1 cellular context compared by ENCODE assay signal in the genomic region with DNA sequence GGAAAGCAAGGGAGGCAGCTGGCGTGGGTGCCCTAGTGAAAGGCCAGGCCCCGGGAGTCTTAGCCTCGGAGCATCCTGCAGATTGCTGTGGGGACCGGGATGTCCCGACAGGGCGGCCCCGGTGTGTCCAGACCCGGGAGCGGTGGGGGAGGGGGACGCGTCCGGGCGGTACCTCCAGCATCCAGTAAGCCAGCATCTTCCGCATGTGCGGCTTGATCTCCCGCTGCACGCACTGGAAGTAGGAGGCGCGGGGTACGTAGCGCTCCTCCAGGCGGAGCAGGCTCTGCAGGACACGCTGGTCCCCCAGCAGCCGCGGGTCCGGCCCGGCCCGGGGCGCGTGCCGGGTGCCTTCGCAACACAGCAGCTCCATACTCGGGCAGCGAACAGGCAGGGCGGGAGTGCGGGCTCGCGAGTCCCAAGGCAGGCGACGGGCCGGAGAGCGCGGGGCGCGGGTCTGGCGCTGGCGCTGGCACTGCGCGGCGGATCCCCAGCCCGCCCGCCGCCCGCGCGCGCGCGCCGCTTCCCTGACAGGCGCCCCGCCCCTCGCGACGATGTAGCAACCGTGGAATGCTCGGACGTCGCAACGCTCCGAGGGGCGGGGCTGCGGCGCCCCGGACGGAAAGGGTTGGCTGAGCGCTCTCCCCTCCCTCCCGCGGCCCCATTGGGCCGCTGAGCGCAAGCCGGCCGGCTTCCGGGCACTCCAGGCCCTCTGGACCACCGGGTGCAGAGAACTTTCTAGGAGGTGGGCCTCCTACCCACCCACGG.
A peak's percentile ranks its signal among the peaks of the same experiment; 100 is the strongest.
TF ChIP-seq lines count a peak whose summit lies in the region.

A gene (minus strand): TSS at position 529 of the 765 bp plus-strand sequence. CDS start 159 bp downstream, at position 370.

TF ChIP-seq in HepG2, 621 proteins besides CTCF, POLR2A, EP300 and RAD21 (continued from another document and continues in another):
- TF ChIP-seq, protein P1, sequence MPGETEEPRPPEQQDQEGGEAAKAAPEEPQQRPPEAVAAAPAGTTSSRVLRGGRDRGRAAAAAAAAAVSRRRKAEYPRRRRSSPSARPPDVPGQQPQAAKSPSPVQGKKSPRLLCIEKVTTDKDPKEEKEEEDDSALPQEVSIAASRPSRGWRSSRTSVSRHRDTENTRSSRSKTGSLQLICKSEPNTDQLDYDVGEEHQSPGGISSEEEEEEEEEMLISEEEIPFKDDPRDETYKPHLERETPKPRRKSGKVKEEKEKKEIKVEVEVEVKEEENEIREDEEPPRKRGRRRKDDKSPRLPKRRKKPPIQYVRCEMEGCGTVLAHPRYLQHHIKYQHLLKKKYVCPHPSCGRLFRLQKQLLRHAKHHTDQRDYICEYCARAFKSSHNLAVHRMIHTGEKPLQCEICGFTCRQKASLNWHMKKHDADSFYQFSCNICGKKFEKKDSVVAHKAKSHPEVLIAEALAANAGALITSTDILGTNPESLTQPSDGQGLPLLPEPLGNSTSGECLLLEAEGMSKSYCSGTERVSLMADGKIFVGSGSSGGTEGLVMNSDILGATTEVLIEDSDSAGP (CRISPR knock-in tag; IDR thresholded peaks at IDR 0.05; ENCODE audit: borderline replicate concordance), result peak; percentile 56; the same call in 1 of the 2 replicates
- TF ChIP-seq FOSL2 (CRISPR knock-in tag; IDR thresholded peaks at IDR 0.05), result no peak
- no peak for TF ChIP-seq ZNF33A (CRISPR knock-in tag; IDR thresholded peaks at IDR 0.05; ENCODE audit: borderline replicate concordance)
- peak; percentile 92 for TF ChIP-seq CEBPB (IDR thresholded peaks at IDR 0.05; ENCODE audit: borderline replicate concordance, low read depth, low read length)
- no peak for TF ChIP-seq RARA (CRISPR knock-in tag; IDR thresholded peaks at IDR 0.05)
- TF ChIP-seq, protein P2, sequence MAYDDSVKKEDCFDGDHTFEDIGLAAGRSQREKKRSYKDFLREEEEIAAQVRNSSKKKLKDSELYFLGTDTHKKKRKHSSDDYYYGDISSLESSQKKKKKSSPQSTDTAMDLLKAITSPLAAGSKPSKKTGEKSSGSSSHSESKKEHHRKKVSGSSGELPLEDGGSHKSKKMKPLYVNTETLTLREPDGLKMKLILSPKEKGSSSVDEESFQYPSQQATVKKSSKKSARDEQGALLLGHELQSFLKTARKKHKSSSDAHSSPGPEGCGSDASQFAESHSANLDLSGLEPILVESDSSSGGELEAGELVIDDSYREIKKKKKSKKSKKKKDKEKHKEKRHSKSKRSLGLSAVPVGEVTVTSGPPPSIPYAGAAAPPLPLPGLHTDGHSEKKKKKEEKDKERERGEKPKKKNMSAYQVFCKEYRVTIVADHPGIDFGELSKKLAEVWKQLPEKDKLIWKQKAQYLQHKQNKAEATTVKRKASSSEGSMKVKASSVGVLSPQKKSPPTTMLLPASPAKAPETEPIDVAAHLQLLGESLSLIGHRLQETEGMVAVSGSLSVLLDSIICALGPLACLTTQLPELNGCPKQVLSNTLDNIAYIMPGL (CRISPR knock-in tag; IDR thresholded peaks at IDR 0.05; ENCODE audit: borderline replicate concordance in 1 of 2, low read depth in 1 of 2), result peak; percentile 32 to 79; a peak in 3 of 4 replicates
- TF ChIP-seq SNAI1 (CRISPR knock-in tag; IDR thresholded peaks at IDR 0.05; ENCODE audit: borderline replicate concordance), result no peak
- TF ChIP-seq, protein P3, sequence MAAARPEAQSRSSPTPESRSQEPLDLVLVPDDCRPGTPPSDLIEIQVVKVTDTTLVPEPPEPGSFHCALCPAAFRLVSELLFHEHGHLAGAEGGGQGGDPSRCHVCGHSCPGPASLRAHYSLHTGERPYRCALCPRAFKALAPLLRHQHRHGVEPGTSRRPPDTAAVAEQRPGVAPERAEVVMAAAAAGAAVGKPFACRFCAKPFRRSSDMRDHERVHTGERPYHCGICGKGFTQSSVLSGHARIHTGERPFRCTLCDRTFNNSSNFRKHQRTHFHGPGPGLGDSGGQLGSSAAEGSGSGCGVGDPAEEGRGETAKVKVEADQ (CRISPR knock-in tag; IDR thresholded peaks at IDR 0.05; ENCODE audit: borderline replicate concordance), result peak; percentile 59; the same call in 1 of the 2 replicates
- TF ChIP-seq TOPORS (CRISPR knock-in tag; IDR thresholded peaks at IDR 0.05), result peak; percentile 33; the same call in 1 of the 2 replicates
- TF ChIP-seq ZEB1 (IDR thresholded peaks at IDR 0.05; ENCODE audit: insufficient replicate concordance, low read depth), result no peak
- no peak; the same call in 1 of the 2 replicates for TF ChIP-seq ZNF660 (CRISPR knock-in tag; IDR thresholded peaks at IDR 0.05; ENCODE audit: borderline replicate concordance, low read depth)
- TF ChIP-seq ZNF607 (CRISPR knock-in tag; IDR thresholded peaks at IDR 0.05; ENCODE audit: borderline replicate concordance), result no peak
- TF ChIP-seq ZNF672 (CRISPR knock-in tag; IDR thresholded peaks at IDR 0.05), result no peak
- TF ChIP-seq TCF7L2 (IDR thresholded peaks at IDR 0.05; ENCODE audit: low read depth, low read length), result no peak
- TF ChIP-seq, protein P4, sequence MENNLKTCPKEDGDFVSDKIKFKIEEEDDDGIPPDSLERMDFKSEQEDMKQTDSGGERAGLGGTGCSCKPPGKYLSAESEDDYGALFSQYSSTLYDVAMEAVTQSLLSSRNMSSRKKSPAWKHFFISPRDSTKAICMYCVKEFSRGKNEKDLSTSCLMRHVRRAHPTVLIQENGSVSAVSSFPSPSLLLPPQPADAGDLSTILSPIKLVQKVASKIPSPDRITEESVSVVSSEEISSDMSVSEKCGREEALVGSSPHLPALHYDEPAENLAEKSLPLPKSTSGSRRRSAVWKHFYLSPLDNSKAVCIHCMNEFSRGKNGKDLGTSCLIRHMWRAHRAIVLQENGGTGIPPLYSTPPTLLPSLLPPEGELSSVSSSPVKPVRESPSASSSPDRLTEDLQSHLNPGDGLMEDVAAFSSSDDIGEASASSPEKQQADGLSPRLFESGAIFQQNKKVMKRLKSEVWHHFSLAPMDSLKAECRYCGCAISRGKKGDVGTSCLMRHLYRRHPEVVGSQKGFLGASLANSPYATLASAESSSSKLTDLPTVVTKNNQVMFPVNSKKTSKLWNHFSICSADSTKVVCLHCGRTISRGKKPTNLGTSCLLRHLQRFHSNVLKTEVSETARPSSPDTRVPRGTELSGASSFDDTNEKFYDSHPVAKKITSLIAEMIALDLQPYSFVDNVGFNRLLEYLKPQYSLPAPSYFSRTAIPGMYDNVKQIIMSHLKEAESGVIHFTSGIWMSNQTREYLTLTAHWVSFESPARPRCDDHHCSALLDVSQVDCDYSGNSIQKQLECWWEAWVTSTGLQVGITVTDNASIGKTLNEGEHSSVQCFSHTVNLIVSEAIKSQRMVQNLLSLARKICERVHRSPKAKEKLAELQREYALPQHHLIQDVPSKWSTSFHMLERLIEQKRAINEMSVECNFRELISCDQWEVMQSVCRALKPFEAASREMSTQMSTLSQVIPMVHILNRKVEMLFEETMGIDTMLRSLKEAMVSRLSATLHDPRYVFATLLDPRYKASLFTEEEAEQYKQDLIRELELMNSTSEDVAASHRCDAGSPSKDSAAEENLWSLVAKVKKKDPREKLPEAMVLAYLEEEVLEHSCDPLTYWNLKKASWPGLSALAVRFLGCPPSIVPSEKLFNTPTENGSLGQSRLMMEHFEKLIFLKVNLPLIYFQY (CRISPR knock-in tag; IDR thresholded peaks at IDR 0.05; ENCODE audit: borderline replicate concordance), result peak; percentile 43; the same call in 1 of the 2 replicates
- no peak for TF ChIP-seq FOXM1 (CRISPR knock-in tag; IDR thresholded peaks at IDR 0.05)
- TF ChIP-seq, protein P5, sequence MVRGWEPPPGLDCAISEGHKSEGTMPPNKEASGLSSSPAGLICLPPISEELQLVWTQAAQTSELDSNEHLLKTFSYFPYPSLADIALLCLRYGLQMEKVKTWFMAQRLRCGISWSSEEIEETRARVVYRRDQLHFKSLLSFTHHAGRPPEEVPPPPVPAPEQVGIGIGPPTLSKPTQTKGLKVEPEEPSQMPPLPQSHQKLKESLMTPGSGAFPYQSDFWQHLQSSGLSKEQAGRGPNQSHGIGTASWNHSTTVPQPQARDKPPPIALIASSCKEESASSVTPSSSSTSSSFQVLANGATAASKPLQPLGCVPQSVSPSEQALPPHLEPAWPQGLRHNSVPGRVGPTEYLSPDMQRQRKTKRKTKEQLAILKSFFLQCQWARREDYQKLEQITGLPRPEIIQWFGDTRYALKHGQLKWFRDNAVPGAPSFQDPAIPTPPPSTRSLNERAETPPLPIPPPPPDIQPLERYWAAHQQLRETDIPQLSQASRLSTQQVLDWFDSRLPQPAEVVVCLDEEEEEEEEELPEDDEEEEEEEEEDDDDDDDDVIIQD (CRISPR knock-in tag; IDR thresholded peaks at IDR 0.05; ENCODE audit: low read depth), result no peak
- TF ChIP-seq ZNF670 (CRISPR knock-in tag; IDR thresholded peaks at IDR 0.05; ENCODE audit: borderline replicate concordance), result no peak
- TF ChIP-seq, protein P6, sequence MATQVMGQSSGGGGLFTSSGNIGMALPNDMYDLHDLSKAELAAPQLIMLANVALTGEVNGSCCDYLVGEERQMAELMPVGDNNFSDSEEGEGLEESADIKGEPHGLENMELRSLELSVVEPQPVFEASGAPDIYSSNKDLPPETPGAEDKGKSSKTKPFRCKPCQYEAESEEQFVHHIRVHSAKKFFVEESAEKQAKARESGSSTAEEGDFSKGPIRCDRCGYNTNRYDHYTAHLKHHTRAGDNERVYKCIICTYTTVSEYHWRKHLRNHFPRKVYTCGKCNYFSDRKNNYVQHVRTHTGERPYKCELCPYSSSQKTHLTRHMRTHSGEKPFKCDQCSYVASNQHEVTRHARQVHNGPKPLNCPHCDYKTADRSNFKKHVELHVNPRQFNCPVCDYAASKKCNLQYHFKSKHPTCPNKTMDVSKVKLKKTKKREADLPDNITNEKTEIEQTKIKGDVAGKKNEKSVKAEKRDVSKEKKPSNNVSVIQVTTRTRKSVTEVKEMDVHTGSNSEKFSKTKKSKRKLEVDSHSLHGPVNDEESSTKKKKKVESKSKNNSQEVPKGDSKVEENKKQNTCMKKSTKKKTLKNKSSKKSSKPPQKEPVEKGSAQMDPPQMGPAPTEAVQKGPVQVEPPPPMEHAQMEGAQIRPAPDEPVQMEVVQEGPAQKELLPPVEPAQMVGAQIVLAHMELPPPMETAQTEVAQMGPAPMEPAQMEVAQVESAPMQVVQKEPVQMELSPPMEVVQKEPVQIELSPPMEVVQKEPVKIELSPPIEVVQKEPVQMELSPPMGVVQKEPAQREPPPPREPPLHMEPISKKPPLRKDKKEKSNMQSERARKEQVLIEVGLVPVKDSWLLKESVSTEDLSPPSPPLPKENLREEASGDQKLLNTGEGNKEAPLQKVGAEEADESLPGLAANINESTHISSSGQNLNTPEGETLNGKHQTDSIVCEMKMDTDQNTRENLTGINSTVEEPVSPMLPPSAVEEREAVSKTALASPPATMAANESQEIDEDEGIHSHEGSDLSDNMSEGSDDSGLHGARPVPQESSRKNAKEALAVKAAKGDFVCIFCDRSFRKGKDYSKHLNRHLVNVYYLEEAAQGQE (IDR thresholded peaks at IDR 0.05; ENCODE audit: borderline replicate concordance in 1 of 2, low read depth in 1 of 2, low read length in 2 of 2), result no peak
- no peak for TF ChIP-seq SNAPC2 (CRISPR knock-in tag; IDR thresholded peaks at IDR 0.05)
- TF ChIP-seq GATAD2A (CRISPR knock-in tag; IDR thresholded peaks at IDR 0.05), result peak; percentile 16; the same call in 1 of the 2 replicates
- no peak for TF ChIP-seq ATRX (CRISPR knock-in tag; IDR thresholded peaks at IDR 0.05; ENCODE audit: borderline replicate concordance)
- TF ChIP-seq, protein P7, sequence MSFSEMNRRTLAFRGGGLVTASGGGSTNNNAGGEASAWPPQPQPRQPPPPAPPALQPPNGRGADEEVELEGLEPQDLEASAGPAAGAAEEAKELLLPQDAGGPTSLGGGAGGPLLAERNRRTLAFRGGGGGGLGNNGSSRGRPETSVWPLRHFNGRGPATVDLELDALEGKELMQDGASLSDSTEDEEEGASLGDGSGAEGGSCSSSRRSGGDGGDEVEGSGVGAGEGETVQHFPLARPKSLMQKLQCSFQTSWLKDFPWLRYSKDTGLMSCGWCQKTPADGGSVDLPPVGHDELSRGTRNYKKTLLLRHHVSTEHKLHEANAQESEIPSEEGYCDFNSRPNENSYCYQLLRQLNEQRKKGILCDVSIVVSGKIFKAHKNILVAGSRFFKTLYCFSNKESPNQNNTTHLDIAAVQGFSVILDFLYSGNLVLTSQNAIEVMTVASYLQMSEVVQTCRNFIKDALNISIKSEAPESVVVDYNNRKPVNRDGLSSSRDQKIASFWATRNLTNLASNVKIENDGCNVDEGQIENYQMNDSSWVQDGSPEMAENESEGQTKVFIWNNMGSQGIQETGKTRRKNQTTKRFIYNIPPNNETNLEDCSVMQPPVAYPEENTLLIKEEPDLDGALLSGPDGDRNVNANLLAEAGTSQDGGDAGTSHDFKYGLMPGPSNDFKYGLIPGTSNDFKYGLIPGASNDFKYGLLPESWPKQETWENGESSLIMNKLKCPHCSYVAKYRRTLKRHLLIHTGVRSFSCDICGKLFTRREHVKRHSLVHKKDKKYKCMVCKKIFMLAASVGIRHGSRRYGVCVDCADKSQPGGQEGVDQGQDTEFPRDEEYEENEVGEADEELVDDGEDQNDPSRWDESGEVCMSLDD (CRISPR knock-in tag; IDR thresholded peaks at IDR 0.05; ENCODE audit: borderline replicate concordance), result no peak; the same call in 1 of the 2 replicates
- no peak for TF ChIP-seq ZNF3 (CRISPR knock-in tag; IDR thresholded peaks at IDR 0.05)
- TF ChIP-seq YEATS4 (CRISPR knock-in tag; IDR thresholded peaks at IDR 0.05; ENCODE audit: borderline replicate concordance), result peak; percentile 59; the same call in 1 of the 2 replicates
- no peak for TF ChIP-seq ZNF441 (CRISPR knock-in tag; IDR thresholded peaks at IDR 0.05; ENCODE audit: borderline replicate concordance)
- TF ChIP-seq, protein P8, sequence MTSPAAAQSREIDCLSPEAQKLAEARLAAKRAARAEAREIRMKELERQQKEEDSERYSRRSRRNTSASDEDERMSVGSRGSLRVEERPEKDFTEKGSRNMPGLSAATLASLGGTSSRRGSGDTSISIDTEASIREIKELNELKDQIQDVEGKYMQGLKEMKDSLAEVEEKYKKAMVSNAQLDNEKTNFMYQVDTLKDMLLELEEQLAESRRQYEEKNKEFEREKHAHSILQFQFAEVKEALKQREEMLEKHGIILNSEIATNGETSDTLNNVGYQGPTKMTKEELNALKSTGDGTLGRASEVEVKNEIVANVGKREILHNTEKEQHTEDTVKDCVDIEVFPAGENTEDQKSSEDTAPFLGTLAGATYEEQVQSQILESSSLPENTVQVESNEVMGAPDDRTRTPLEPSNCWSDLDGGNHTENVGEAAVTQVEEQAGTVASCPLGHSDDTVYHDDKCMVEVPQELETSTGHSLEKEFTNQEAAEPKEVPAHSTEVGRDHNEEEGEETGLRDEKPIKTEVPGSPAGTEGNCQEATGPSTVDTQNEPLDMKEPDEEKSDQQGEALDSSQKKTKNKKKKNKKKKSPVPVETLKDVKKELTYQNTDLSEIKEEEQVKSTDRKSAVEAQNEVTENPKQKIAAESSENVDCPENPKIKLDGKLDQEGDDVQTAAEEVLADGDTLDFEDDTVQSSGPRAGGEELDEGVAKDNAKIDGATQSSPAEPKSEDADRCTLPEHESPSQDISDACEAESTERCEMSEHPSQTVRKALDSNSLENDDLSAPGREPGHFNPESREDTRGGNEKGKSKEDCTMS (CRISPR knock-in tag; conservative IDR thresholded peaks at IDR 0.05), result no peak
- TF ChIP-seq ZNF709 (CRISPR knock-in tag; IDR thresholded peaks at IDR 0.05), result no peak
- TF ChIP-seq, protein P9, sequence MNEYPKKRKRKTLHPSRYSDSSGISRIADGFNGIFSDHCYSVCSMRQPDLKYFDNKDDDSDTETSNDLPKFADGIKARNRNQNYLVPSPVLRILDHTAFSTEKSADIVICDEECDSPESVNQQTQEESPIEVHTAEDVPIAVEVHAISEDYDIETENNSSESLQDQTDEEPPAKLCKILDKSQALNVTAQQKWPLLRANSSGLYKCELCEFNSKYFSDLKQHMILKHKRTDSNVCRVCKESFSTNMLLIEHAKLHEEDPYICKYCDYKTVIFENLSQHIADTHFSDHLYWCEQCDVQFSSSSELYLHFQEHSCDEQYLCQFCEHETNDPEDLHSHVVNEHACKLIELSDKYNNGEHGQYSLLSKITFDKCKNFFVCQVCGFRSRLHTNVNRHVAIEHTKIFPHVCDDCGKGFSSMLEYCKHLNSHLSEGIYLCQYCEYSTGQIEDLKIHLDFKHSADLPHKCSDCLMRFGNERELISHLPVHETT (CRISPR knock-in tag; conservative IDR thresholded peaks at IDR 0.05), result no peak
